In the genomic region with DNA sequence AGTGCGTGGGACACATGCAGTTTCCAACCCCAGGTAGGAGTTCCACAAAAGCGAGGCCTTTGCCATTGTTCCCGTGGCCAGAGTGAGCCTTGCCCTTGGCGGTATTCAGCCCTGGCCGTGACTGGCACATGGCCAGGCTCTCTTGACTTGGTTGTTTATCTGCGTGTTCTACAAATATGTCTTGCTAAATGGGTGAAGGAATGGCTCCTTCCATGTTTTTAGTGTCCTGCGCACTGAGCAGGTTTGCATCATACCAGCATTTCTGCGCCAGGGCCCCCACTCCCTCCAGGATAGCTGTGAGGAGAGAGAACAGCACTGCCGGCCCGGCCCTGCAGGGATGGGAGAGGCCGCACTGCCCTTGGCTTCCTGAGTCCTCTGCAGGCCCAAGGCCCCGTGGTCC, we compare ENCODE assay signal across 8 cellular contexts. TPM values are rescaled to one million over a fixed set of nuclear protein-coding genes. Genes with fewer than 3 reads are reported as not detected.
DNase-seq lines count a peak whose midpoint lies in the region; ATAC-seq and TF ChIP-seq lines count a peak whose summit lies in the region.

No MANE protein-coding gene starts in this region.

- no peaks in the 10 kb centered on the region for H3K9me3 Mint-ChIP-seq in activated naive CD4-positive, alpha-beta T cell treated with anti-CD3 and anti-CD28 coated beads, Interleukin-2, amount 50 U/mL, for 24 hours
- H3K9me3 Mint-ChIP-seq in dendritic cell treated with granulocyte-macrophage colony-stimulating factor and Interleukin-4, amounts not matched to agents 40 ng/mL and 50 ng/mL, for 4 days, result no peaks in the 10 kb centered on the region

- peaks cover 76 to 79% of the 10 kb centered on the region in 2 donors for H3K36me3 ChIP-seq in mucosa of rectum (ENCODE audit: control insufficient read depth in 2 of 2, insufficient read depth in 2 of 2, low read length in 2 of 2)
- no peaks in the 10 kb centered on the region for H3K36me3 ChIP-seq in uterus

- H3K4me1 ChIP-seq in mucosa of rectum (ENCODE audit: control insufficient read depth in 2 of 2, insufficient read depth in 2 of 2, low read length in 2 of 2), result peaks cover 15 to 17% of the 10 kb centered on the region in 2 donors
- H3K4me1 ChIP-seq in uterus, result peaks cover 0 to 14% of the 10 kb centered on the region in 2 donors

- H3K27me3 Mint-ChIP-seq in activated naive CD4-positive, alpha-beta T cell treated with anti-CD3 and anti-CD28 coated beads, Interleukin-2, amount 50 U/mL, for 24 hours, result no peaks in the 10 kb centered on the region
- no peaks in the 10 kb centered on the region for H3K27me3 Mint-ChIP-seq in dendritic cell treated with granulocyte-macrophage colony-stimulating factor and Interleukin-4, amounts not matched to agents 40 ng/mL and 50 ng/mL, for 4 days

- ATAC-seq in HG03521 (IDR thresholded peaks at IDR 0.05; ENCODE audit: unreplicated experiment), result no peak
- ATAC-seq in HG02884 (IDR thresholded peaks at IDR 0.05; ENCODE audit: unreplicated experiment), result no peak

- peak overlapping the region in 1 of 2 donors; percentile 47 for H3K9ac ChIP-seq in mucosa of rectum (ENCODE audit: low read depth in 1 of 2, low read length in 2 of 2)

- TF ChIP-seq POLR2A in uterus (IDR thresholded peaks at IDR 0.05), result no peak

- H3K27ac ChIP-seq in mucosa of rectum (ENCODE audit: low read depth in 2 of 2, low read length in 2 of 2) (peak overlapping the region; percentile 66 to 79), uterus (peak overlapping the region; percentile 85 to 89)

- TF ChIP-seq CTCF in uterus (IDR thresholded peaks at IDR 0.05), result no peak

- H3K4me3 ChIP-seq in mucosa of rectum (ENCODE audit: low read length in 2 of 2) (no peak overlapping the region), uterus (no peak overlapping the region)

- H3K36me3 Mint-ChIP-seq in activated naive CD4-positive, alpha-beta T cell treated with anti-CD3 and anti-CD28 coated beads, Interleukin-2, amount 50 U/mL, for 24 hours, result peaks cover 3% of the 10 kb centered on the region
- H3K36me3 Mint-ChIP-seq in dendritic cell treated with granulocyte-macrophage colony-stimulating factor and Interleukin-4, amounts not matched to agents 40 ng/mL and 50 ng/mL, for 4 days (ENCODE audit: low read depth), result peaks cover 99% of the 10 kb centered on the region

- intact Hi-C loops in dendritic cell treated with granulocyte-macrophage colony-stimulating factor and Interleukin-4, amounts not matched to agents 40 ng/mL and 50 ng/mL, for 4 days (cut with micrococcal nuclease), result no loop called here
- intact Hi-C loops in uterus (cut with DNase I; ENCODE audit: low total_unique reads), result no loop called here

- peak overlapping the region; percentile 8 for H3K27ac Mint-ChIP-seq in activated naive CD4-positive, alpha-beta T cell treated with anti-CD3 and anti-CD28 coated beads, Interleukin-2, amount 50 U/mL, for 24 hours
- peak overlapping the region; percentile 23 for H3K27ac Mint-ChIP-seq in dendritic cell treated with granulocyte-macrophage colony-stimulating factor and Interleukin-4, amounts not matched to agents 40 ng/mL and 50 ng/mL, for 4 days

- H3K27me3 ChIP-seq in mucosa of rectum (ENCODE audit: control insufficient read depth in 2 of 2, insufficient read depth in 2 of 2, low read length in 2 of 2) (no peaks in the 10 kb centered on the region), uterus (no peaks in the 10 kb centered on the region)

- H3K9me3 ChIP-seq in mucosa of rectum (ENCODE audit: control insufficient read depth in 2 of 2, low read length in 2 of 2) (no peaks in the 10 kb centered on the region), uterus (no peaks in the 10 kb centered on the region)

- peaks cover 18% of the 10 kb centered on the region for H3K4me1 Mint-ChIP-seq in activated naive CD4-positive, alpha-beta T cell treated with anti-CD3 and anti-CD28 coated beads, Interleukin-2, amount 50 U/mL, for 24 hours
- peaks cover 24% of the 10 kb centered on the region for H3K4me1 Mint-ChIP-seq in dendritic cell treated with granulocyte-macrophage colony-stimulating factor and Interleukin-4, amounts not matched to agents 40 ng/mL and 50 ng/mL, for 4 days (ENCODE audit: low read depth)

- no peak for DNase-seq in activated naive CD4-positive, alpha-beta T cell (lab: John Stamatoyannopoulos, UW)
- DNase-seq in uterus, result peak; percentile 78 to 80
- DNase-seq in NCI-H1092 (lab: John Stamatoyannopoulos, UW), result no peak

- no peak overlapping the region for H3K4me3 Mint-ChIP-seq in activated naive CD4-positive, alpha-beta T cell treated with anti-CD3 and anti-CD28 coated beads, Interleukin-2, amount 50 U/mL, for 24 hours
- no peak overlapping the region for H3K4me3 Mint-ChIP-seq in dendritic cell treated with granulocyte-macrophage colony-stimulating factor and Interleukin-4, amounts not matched to agents 40 ng/mL and 50 ng/mL, for 4 days

RNA-seq across cellular contexts. Expression of gene POLR3H, which starts 20.0 kb away (rescaled TPM):
- 10 to 100 TPM in 2 of 4 donors, 1 to 10 TPM in 2; 3.2 to 41.9 (median 16.6) TPM for total RNA-seq in uterus

RNA-seq across cellular contexts. Expression of gene CSDC2, which starts 36.5 kb away (rescaled TPM):
- 10 to 100 TPM in 2 of 4 donors, 1 to 10 TPM in 2; 2.4 to 83.0 (median 19.6) TPM for total RNA-seq in uterus

RNA-seq across cellular contexts. Expression of gene ACO2, which starts 55.4 kb away (rescaled TPM):
- 10 to 100 TPM; 21.5 to 64.4 (median 47.1) TPM for total RNA-seq in uterus

RNA-seq across cellular contexts. Expression of gene PHF5A, which starts 55.8 kb away (rescaled TPM):
- 10 to 100 TPM; 38.5 to 65.1 (median 46.4) TPM for total RNA-seq in uterus

Comparison
In these comparisons a context has a peak if more than half of its experiments do, and no peak if none do; other contexts are left out.
1. DNase-seq: peak in uterus (2 of 2); none in activated naive CD4-positive, alpha-beta T cell (0 of 4) and NCI-H1092 (single experiment).